ENCODE assay signal across 8 cellular contexts in genomic region chr6:13814938-13815575, GRCh38. TPM values are rescaled to one million over a fixed set of nuclear protein-coding genes. Genes with fewer than 3 reads are reported as not detected.
DNase-seq lines count a peak whose midpoint lies in the region; ATAC-seq and TF ChIP-seq lines count a peak whose summit lies in the region.

No MANE protein-coding gene starts in this region.

- H2AFZ ChIP-seq in OCI-LY3 (ENCODE audit: low read depth, low read length), result peak overlapping the region; percentile 26
- peak overlapping the region; percentile 51 for H2AFZ ChIP-seq in neural cell (ENCODE audit: low read depth, low read length)

- no peak for ATAC-seq in HG02852 (IDR thresholded peaks at IDR 0.05; ENCODE audit: unreplicated experiment)

- no peak for TF ChIP-seq EP300 in neural cell (conservative IDR thresholded peaks at IDR 0.05; ENCODE audit: poor library complexity, severe bottlenecking)

- H3K9ac ChIP-seq in OCI-LY3 (ENCODE audit: low read length), result peak overlapping the region; percentile 74
- peak overlapping the region; percentile 61 to 73 for H3K9ac ChIP-seq in duodenal mucosa (ENCODE audit: low read depth in 1 of 2, low read length in 2 of 2)
- H3K9ac ChIP-seq in neural cell (ENCODE audit: low read length), result peak overlapping the region; percentile 78

- peak overlapping the region; percentile 99 for H3K4me3 ChIP-seq in OCI-LY3 (ENCODE audit: low read length)
- peak overlapping the region; percentile 80 for H3K4me3 ChIP-seq in duodenal mucosa (ENCODE audit: low read depth in 1 of 2, low read length in 2 of 2)
- H3K4me3 ChIP-seq in neural cell (ENCODE audit: low read length), result peak overlapping the region; percentile 96

- peaks cover 37% of the 10 kb centered on the region for H3K79me2 ChIP-seq in OCI-LY3 (ENCODE audit: low read length)
- peaks cover 15% of the 10 kb centered on the region for H3K79me2 ChIP-seq in neural cell (replicated peaks; ENCODE audit: insufficient read depth, low read length)

- peaks cover 15% of the 10 kb centered on the region for H3K4me1 ChIP-seq in OCI-LY3 (ENCODE audit: low read length)
- peaks cover 33 to 36% of the 10 kb centered on the region in 2 donors for H3K4me1 ChIP-seq in duodenal mucosa (ENCODE audit: control insufficient read depth in 1 of 2, insufficient read depth in 2 of 2, low read length in 2 of 2)

- H3K27me3 ChIP-seq in OCI-LY3 (ENCODE audit: low read depth, low read length), result no peaks in the 10 kb centered on the region
- no peaks in the 10 kb centered on the region for H3K27me3 ChIP-seq in duodenal mucosa (ENCODE audit: control insufficient read depth in 1 of 2, insufficient read depth in 2 of 2, low read length in 2 of 2)
- no peaks in the 10 kb centered on the region for H3K27me3 ChIP-seq in neural cell (ENCODE audit: insufficient read depth, low read depth, low read length)

- DNase-seq in DMS 273 (lab: John Stamatoyannopoulos, UW; ENCODE audit: unreplicated experiment) (peak; percentile 32), DMS 273 treated with DMSO at 0.1 percent for 48 hours (lab: John Stamatoyannopoulos, UW) (no peak), NCI-H2196 (lab: John Stamatoyannopoulos, UW; ENCODE audit: unreplicated experiment) (no peak), GF-D8 (lab: John Stamatoyannopoulos, UW) (no peak)

- no peak for TF ChIP-seq CTCF in OCI-LY3 (IDR thresholded peaks at IDR 0.05; ENCODE audit: low read depth, low read length)
- no peak for TF ChIP-seq CTCF in neural cell (IDR thresholded peaks at IDR 0.05; ENCODE audit: poor library complexity, severe bottlenecking)

- H3K9me2 ChIP-seq in neural cell (ENCODE audit: insufficient read depth, low read length), result no peaks in the 10 kb centered on the region

- H3F3A ChIP-seq in neural cell (ENCODE audit: insufficient read depth, low read length, poor library complexity, severe bottlenecking), result peaks cover 5% of the 10 kb centered on the region

- H3K36me3 ChIP-seq in OCI-LY3 (replicated peaks; ENCODE audit: low read depth, low read length) (no peaks in the 10 kb centered on the region), duodenal mucosa (ENCODE audit: control insufficient read depth in 1 of 2, insufficient read depth in 2 of 2, low read length in 2 of 2) (no peaks in the 10 kb centered on the region), neural cell (ENCODE audit: insufficient read depth, low read length) (no peaks in the 10 kb centered on the region)

- peaks cover 17% of the 10 kb centered on the region; the same call in 1 of the 2 replicates for H4K20me1 ChIP-seq in OCI-LY3 (ENCODE audit: insufficient read depth, low read length)
- no peaks in the 10 kb centered on the region for H4K20me1 ChIP-seq in neural cell (ENCODE audit: insufficient read depth)

- no peaks in the 10 kb centered on the region for H3K9me3 ChIP-seq in OCI-LY3 (ENCODE audit: insufficient read depth, low read length)
- no peaks in the 10 kb centered on the region for H3K9me3 ChIP-seq in duodenal mucosa (ENCODE audit: control insufficient read depth in 1 of 2, low read length in 2 of 2)
- no peaks in the 10 kb centered on the region for H3K9me3 ChIP-seq in neural cell (ENCODE audit: low read length)

- no peak for TF ChIP-seq RAD21 in neural cell (conservative IDR thresholded peaks at IDR 0.05)

- H3K4me2 ChIP-seq in OCI-LY3 (ENCODE audit: low read length), result peak overlapping the region; percentile 87
- peak overlapping the region; percentile 65 for H3K4me2 ChIP-seq in neural cell (ENCODE audit: low read length)

- H3K27ac ChIP-seq in OCI-LY3 (ENCODE audit: low read length) (peak overlapping the region; percentile 85), duodenal mucosa (ENCODE audit: low read depth, low read length) (peak overlapping the region; percentile 91), neural cell (ENCODE audit: low read length) (peak overlapping the region; percentile 47)

TF ChIP-seq in neural cell, 6 proteins besides CTCF, POLR2A, EP300 and RAD21:
- TF ChIP-seq SMC3 (conservative IDR thresholded peaks at IDR 0.05; ENCODE audit: poor library complexity) (no peak), MXI1 (conservative IDR thresholded peaks at IDR 0.05; ENCODE audit: poor library complexity, severe bottlenecking) (no peak), TAF1 (IDR thresholded peaks at IDR 0.05; ENCODE audit: low read depth) (no peak), POLR2AphosphoS5 (IDR thresholded peaks at IDR 0.05) (no peak), EZH2 (IDR thresholded peaks at IDR 0.05; ENCODE audit: borderline replicate concordance, insufficient read depth, low read length, poor library complexity, severe bottlenecking) (no peak)

RNA-seq across cellular contexts. Expression of gene MCUR1, which starts 0.7 kb away (rescaled TPM):
- 7.4 and 10.0 TPM in 2 replicates for polyA plus RNA-seq in neural cell
- polyA minus RNA-seq in neural cell, result 11.2 and 14.5 TPM in 2 replicates
